ENCODE assay signal across 24 cellular contexts in the genomic region with DNA sequence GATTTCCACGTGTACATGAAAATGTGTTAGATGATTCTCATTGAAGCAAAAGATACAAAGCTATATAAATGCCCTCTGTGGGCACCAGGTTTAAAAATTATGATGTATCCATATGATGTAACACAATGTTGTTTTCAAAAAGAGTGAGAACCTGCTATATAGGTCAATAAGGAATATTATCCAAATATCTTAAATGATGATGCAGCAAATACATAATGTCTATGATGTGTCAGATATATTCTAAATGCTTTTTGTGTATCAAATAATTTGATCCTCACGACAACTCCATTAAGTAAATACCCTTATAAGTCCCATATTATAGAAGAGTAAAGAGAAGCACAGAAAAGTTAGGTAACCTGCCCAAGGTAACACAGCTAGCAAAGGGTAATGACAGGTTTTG.
DNase-seq lines count a peak whose midpoint lies in the region; ATAC-seq, FAIRE-seq and TF ChIP-seq lines count a peak whose summit lies in the region.
"Had no signal": no experiment of that assay in that cellular context is flagged by ENCODE, and none has a peak within 500 bp of the region (broad histone marks: within the 10 kb centered on the region; RNA-seq: fewer than 3 reads in every experiment).

No MANE protein-coding gene starts in this region.

- H3K79me1 ChIP-seq in IMR-90 (ENCODE audit: low read depth in 1 of 2, low read length in 2 of 2), result no peaks in the 10 kb centered on the region

- no peak overlapping the region for H2BK5ac ChIP-seq in IMR-90 (ENCODE audit: low read depth, low read length, poor library complexity, severe bottlenecking)

- no peak overlapping the region for H3K27ac ChIP-seq in A549
- no peak overlapping the region for H3K27ac ChIP-seq in IMR-90 (ENCODE audit: insufficient read depth, low read length)
- H3K27ac ChIP-seq in K562 (ENCODE audit: extremely low read depth, low read depth, low read length), result no peak overlapping the region
- H3K27ac ChIP-seq: BLaER1 treated with 17β-estradiol and CSF1 and Interleukin-3, amounts not matched to agents 10 nM and 100 nM; C4-2B had no signal

- H2AFZ ChIP-seq in IMR-90 (replicated peaks; ENCODE audit: low read length, poor library complexity), result no peak overlapping the region
- H2AFZ ChIP-seq in K562 (ENCODE audit: low read depth, low read length), result no peak overlapping the region

- no peaks in the 10 kb centered on the region for H3K27me3 Mint-ChIP-seq in type B pancreatic cell

- H3K23ac ChIP-seq in IMR-90 (ENCODE audit: low read depth, low read length), result no peak overlapping the region

- POLR2A ChIA-PET in A549 (lab: Yijun Ruan, JAX), result interaction anchor here (1.5 kb wide), 1 partner anchor 570 kb away, joined by 5 read pairs; the partner anchor contains the start of gene BTG1
- POLR2A ChIA-PET in IMR-90 (lab: Charles Lee; ENCODE audit: unreplicated experiment), result no interaction called here
- POLR2A ChIA-PET in K562 (lab: Yijun Ruan, JAX), result interaction anchor here (0.9 to 2.0 kb wide), 2 partner anchors 13 to 59 kb away, joined by 3 to 6 read pairs; no protein-coding TSS in a partner anchor

- TF ChIP-seq CTCF in A549 (IDR thresholded peaks at IDR 0.05) (no peak), IMR-90 (conservative IDR thresholded peaks at IDR 0.05; ENCODE audit: low read depth, low read length) (no peak), K562 (IDR thresholded peaks at IDR 0.05 in 2 of 3, conservative IDR thresholded peaks at IDR 0.05 in 1 of 3; ENCODE audit: insufficient read depth in 2 of 3, low read depth in 1 of 3, low read length in 3 of 3) (no peak), type B pancreatic cell (conservative IDR thresholded peaks at IDR 0.05) (no peak)

- peaks cover 40% of the 10 kb centered on the region for H3K4me1 Mint-ChIP-seq in type B pancreatic cell (ENCODE audit: unreplicated experiment)

- in situ Hi-C loops in IMR-90 (cut with MboI; ENCODE audit: low sequenced_read_pairs) (no loop called here), K562 (cut with MboI) (no loop called here)

- H3K4ac ChIP-seq in IMR-90 (ENCODE audit: low read depth, low read length), result no peak overlapping the region

- H3K79me2 ChIP-seq in K562 (ENCODE audit: control insufficient read depth, insufficient read depth, low read length), result peaks cover 23% of the 10 kb centered on the region

- H2AK9ac ChIP-seq in IMR-90 (replicated peaks; ENCODE audit: low read depth, low read length, poor library complexity), result no peak overlapping the region

- no peak overlapping the region for H3K27ac Mint-ChIP-seq in type B pancreatic cell
- H3K27ac Mint-ChIP-seq: B cell; CD4-positive, alpha-beta memory T cell; CD4-positive, CD25-positive, alpha-beta regulatory T cell had no signal

- no peak overlapping the region for H4K8ac ChIP-seq in IMR-90 (ENCODE audit: low read depth in 2 of 2, low read length in 2 of 2)

- TF ChIP-seq EP300 in A549 (IDR thresholded peaks at IDR 0.05), result no peak
- TF ChIP-seq EP300 in K562 (IDR thresholded peaks at IDR 0.05; ENCODE audit: low read length), result no peak

- dilution Hi-C loops in IMR-90 (cut with HindIII; ENCODE audit: low sequenced_read_pairs, unreplicated experiment), result no loop called here

- no peak overlapping the region for H4K5ac ChIP-seq in IMR-90 (ENCODE audit: low read depth, low read length)

- H2BK120ac ChIP-seq in IMR-90 (ENCODE audit: low read depth, low read length), result no peak overlapping the region

- intact Hi-C loops in IMR-90 (cut with micrococcal nuclease), result no loop called here
- intact Hi-C loops in K562 (cut with micrococcal nuclease), result loop anchor here (5.0 kb wide), 2 partner anchors 57 to 193 kb away; no protein-coding TSS in a partner anchor

- H3K14ac ChIP-seq in IMR-90 (replicated peaks; ENCODE audit: low read depth, low read length), result no peak overlapping the region

- no peak overlapping the region for H3K4me2 ChIP-seq in A549
- H3K4me2 ChIP-seq in IMR-90 (ENCODE audit: low read depth, low read length), result no peak overlapping the region
- H3K4me2 ChIP-seq in K562 (ENCODE audit: insufficient read depth, low read length), result no peak overlapping the region
- H3K4me2 ChIP-seq: BLaER1 treated with 17β-estradiol and CSF1 and Interleukin-3, amounts not matched to agents 10 nM and 100 nM had no signal

- no peak overlapping the region for H3K18ac ChIP-seq in IMR-90 (ENCODE audit: low read depth, low read length)

- H3K9me3 ChIP-seq in A549, result no peaks in the 10 kb centered on the region
- no peaks in the 10 kb centered on the region for H3K9me3 ChIP-seq in IMR-90 (ENCODE audit: control insufficient read depth, insufficient read depth, low read length)
- no peaks in the 10 kb centered on the region for H3K9me3 ChIP-seq in K562 (replicated peaks; ENCODE audit: control insufficient read depth, insufficient read depth, low read depth, low read length)
- H3K9me3 ChIP-seq: BLaER1 treated with 17β-estradiol and CSF1 and Interleukin-3, amounts not matched to agents 10 nM and 100 nM had no signal

- BruUV-seq in IMR-90 (replicated peaks; lab: Mats Ljungman, UMichigan) (no TSS peak), K562 (replicated peaks; lab: Mats Ljungman, UMichigan) (no TSS peak)

- H3K27me3 ChIP-seq in IMR-90 (ENCODE audit: control insufficient read depth, insufficient read depth, low read length) (no peaks in the 10 kb centered on the region; the same call in 1 of the 2 replicates), K562 (ENCODE audit: control insufficient read depth in 2 of 2, insufficient read depth in 2 of 2, low read length in 2 of 2) (no peaks in the 10 kb centered on the region)
- H3K27me3 ChIP-seq: BLaER1 treated with 17β-estradiol and CSF1 and Interleukin-3, amounts not matched to agents 10 nM and 100 nM had no signal

- H3K4me3 ChIP-seq in A549, result no peak overlapping the region
- no peak overlapping the region for H3K4me3 ChIP-seq in IMR-90 (ENCODE audit: insufficient read depth, low read depth, low read length)
- H3K4me3 ChIP-seq in K562, result no peak overlapping the region
- H3K4me3 ChIP-seq: BLaER1 treated with 17β-estradiol and CSF1 and Interleukin-3, amounts not matched to agents 10 nM and 100 nM had no signal

- H2AK5ac ChIP-seq in IMR-90 (ENCODE audit: low read depth, low read length), result no peak overlapping the region

- no peak overlapping the region for H2BK20ac ChIP-seq in IMR-90 (ENCODE audit: low read depth, low read length)

- no peak for ATAC-seq in A549
- ATAC-seq in IMR-90 (ENCODE audit: low read depth), result no peak
- ATAC-seq in K562, result no peak

- DNase-seq in A549 (ENCODE audit: low read depth in 1 of 2, low spot score in 1 of 2), result no peak
- no peak for DNase-seq in IMR-90
- DNase-seq in K562 (ENCODE audit: extremely low read depth in 1 of 4, low spot score in 3 of 4), result no peak
- DNase-seq in DMS53 treated with DMSO at 0.1 percent for 48 hours (lab: John Stamatoyannopoulos, UW; ENCODE audit: unreplicated experiment), result no peak
- DNase-seq in type B pancreatic cell (ENCODE audit: extremely low spot score, unreplicated experiment), result no peak
- DNase-seq in CD1c-positive myeloid dendritic cell (ENCODE audit: extremely low spot score), result no peak
- DNase-seq: 8988T; AML-193; CD4-positive, alpha-beta memory T cell; CD4-positive, CD25-positive, alpha-beta regulatory T cell; CD8-positive, alpha-beta memory T cell; COR-L47; DMS 273 treated with DMSO at 0.1 percent for 48 hours; DMS153; DMS53; DMS79 treated with DMSO at 0.1 percent for 48 hours; GF-D8 had no signal

- H3K4me1 ChIP-seq in A549, result 0 out of 3 replicates have a peak, but pooled peaks cover 3% of the 10 kb centered on the region
- no peaks in the 10 kb centered on the region for H3K4me1 ChIP-seq in IMR-90 (ENCODE audit: control insufficient read depth, insufficient read depth, low read length)
- no peaks in the 10 kb centered on the region for H3K4me1 ChIP-seq in K562 (replicated peaks in 1 of 2; ENCODE audit: control insufficient read depth in 2 of 2, insufficient read depth in 2 of 2, low read length in 2 of 2)
- H3K4me1 ChIP-seq: BLaER1 treated with 17β-estradiol and CSF1 and Interleukin-3, amounts not matched to agents 10 nM and 100 nM had no signal

- no peaks in the 10 kb centered on the region for H3K9me3 Mint-ChIP-seq in type B pancreatic cell
- H3K9me3 Mint-ChIP-seq: CD4-positive, alpha-beta memory T cell; CD4-positive, CD25-positive, alpha-beta regulatory T cell; CD8-positive, alpha-beta memory T cell had no signal

- H3K36me3 ChIP-seq in IMR-90 (ENCODE audit: control insufficient read depth, insufficient read depth, low read length), result no peaks in the 10 kb centered on the region
- peaks cover 4% of the 10 kb centered on the region; the same call in 1 of the 3 replicates for H3K36me3 ChIP-seq in K562 (ENCODE audit: control insufficient read depth, insufficient read depth, low read length)
- H3K36me3 ChIP-seq: BLaER1 treated with 17β-estradiol and CSF1 and Interleukin-3, amounts not matched to agents 10 nM and 100 nM had no signal

- FAIRE-seq in A549 (lab: Jason Lieb, UNC) (no peak), K562 (lab: Jason Lieb, UNC) (no peak)
- FAIRE-seq: A204.1, G401.6, GM12891, GM19239 had no signal

- no peak overlapping the region for H2BK15ac ChIP-seq in IMR-90 (ENCODE audit: low read depth, low read length)

- no peaks in the 10 kb centered on the region for H3K36me3 Mint-ChIP-seq in type B pancreatic cell
- H3K36me3 Mint-ChIP-seq: CD4-positive, alpha-beta memory T cell; CD4-positive, CD25-positive, alpha-beta regulatory T cell; CD8-positive, alpha-beta memory T cell had no signal

- H3K9ac ChIP-seq in IMR-90 (ENCODE audit: low read depth, low read length) (no peak overlapping the region), K562 (ENCODE audit: insufficient read depth in 1 of 2, low read depth in 2 of 2, low read length in 2 of 2) (no peak overlapping the region)
- H3K9ac ChIP-seq: BLaER1 treated with 17β-estradiol and CSF1 and Interleukin-3, amounts not matched to agents 10 nM and 100 nM had no signal

- H3K56ac ChIP-seq in IMR-90 (ENCODE audit: extremely low read depth, insufficient read depth, low read length), result no peak overlapping the region

- CTCF ChIA-PET in A549 (lab: Yijun Ruan, JAX), result interaction anchor here (0.9 to 1.6 kb wide), 3 partner anchors 9 to 12 kb away, joined by 3 to 4 read pairs (median 3); no protein-coding TSS in a partner anchor
- CTCF ChIA-PET in IMR-90 (lab: Yijun Ruan, JAX), result interaction anchor here (0.7 to 3.4 kb wide), 3 partner anchors 13 to 203 kb away, joined by 4 to 13 read pairs (median 4); no protein-coding TSS in a partner anchor
- CTCF ChIA-PET in K562 (lab: Yijun Ruan, JAX; ENCODE audit: low intra/inter-chr PET ratio), result interaction anchor here (0.6 kb wide), 1 partner anchor 173 kb away, joined by 3 read pairs; no protein-coding TSS in a partner anchor

- H4K91ac ChIP-seq in IMR-90 (ENCODE audit: insufficient read depth, low read depth, low read length), result no peak overlapping the region

- WGBS in A549 (ENCODE audit: missing lambda C conversion rate), result 75% methylated on average over 2 of the region's 2 CpGs
- WGBS in IMR-90 (ENCODE audit: extremely low coverage in 2 of 2, insufficient read length in 1 of 2), 2 experiments, result no CpG with 5 or more reads among the region's 2 CpGs
- WGBS in K562 (ENCODE audit: insufficient coverage, low coverage, missing lambda C conversion rate), result 77% methylated on average over 2 of the region's 2 CpGs

- H3K9me1 ChIP-seq in IMR-90 (ENCODE audit: insufficient read depth, low read length) (no peaks in the 10 kb centered on the region), K562 (ENCODE audit: control insufficient read depth, insufficient read depth, low read length) (no peaks in the 10 kb centered on the region)

- no peak overlapping the region for H3K4me3 Mint-ChIP-seq in type B pancreatic cell
- H3K4me3 Mint-ChIP-seq: B cell; CD4-positive, alpha-beta memory T cell; CD4-positive, CD25-positive, alpha-beta regulatory T cell; CD8-positive, alpha-beta memory T cell had no signal

- H4K20me1 ChIP-seq in IMR-90 (ENCODE audit: insufficient read depth, low read length) (no peaks in the 10 kb centered on the region), K562 (replicated peaks; ENCODE audit: control insufficient read depth, insufficient read depth, low read length) (no peaks in the 10 kb centered on the region)
- H4K20me1 ChIP-seq: BLaER1 treated with 17β-estradiol and CSF1 and Interleukin-3, amounts not matched to agents 10 nM and 100 nM had no signal

- no peak for TF ChIP-seq POLR2A in A549 (IDR thresholded peaks at IDR 0.05; ENCODE audit: low read length)
- TF ChIP-seq POLR2A in IMR-90 (IDR thresholded peaks at IDR 0.05; ENCODE audit: low read depth, low read length), result no peak
- no peak for TF ChIP-seq POLR2A in K562 (conservative IDR thresholded peaks at IDR 0.05)

- TF ChIP-seq RAD21 in A549 (conservative IDR thresholded peaks at IDR 0.05 in 1 of 2, IDR thresholded peaks at IDR 0.05 in 1 of 2), result no peak
- no peak for TF ChIP-seq RAD21 in IMR-90 (IDR thresholded peaks at IDR 0.05; ENCODE audit: low read length)
- no peak for TF ChIP-seq RAD21 in K562 (CRISPR knock-in tag; conservative IDR thresholded peaks at IDR 0.05 in 1 of 2, IDR thresholded peaks at IDR 0.05 in 1 of 2)

Comparison
In these comparisons a context has a peak if more than half of its experiments do, and no peak if none do; other contexts are left out.
1. Of the 35 proteins assayed by ChIP-seq in both K562 and A549: peak only in K562: none; only in A549: none; in both: MAFK; in neither: 34.